ENCODE assay signal across 18 cellular contexts in the genomic region with DNA sequence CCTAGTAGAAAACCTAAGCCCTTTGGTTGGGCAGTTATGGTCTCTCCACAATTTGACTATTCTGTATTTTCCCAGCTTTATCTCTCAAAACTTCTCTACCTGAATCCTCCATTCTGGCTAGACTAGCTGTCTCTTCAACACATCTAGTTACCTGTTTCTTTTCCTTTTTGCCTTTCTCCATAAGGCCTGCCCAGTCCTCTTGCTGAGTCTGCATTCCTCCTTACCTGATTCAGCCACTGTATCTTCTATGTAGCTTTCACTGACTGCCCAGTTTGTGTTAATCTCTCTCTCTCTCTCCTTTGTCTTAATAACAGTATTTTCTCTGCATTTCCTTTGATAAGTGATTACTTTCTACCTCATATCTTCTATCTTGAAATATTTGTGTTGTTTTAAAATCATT. TPM values are rescaled to one million over a fixed set of nuclear protein-coding genes. Genes with fewer than 3 reads are reported as not detected.
DNase-seq lines count a peak whose midpoint lies in the region; ATAC-seq and TF ChIP-seq lines count a peak whose summit lies in the region.
"Had no signal": no experiment of that assay in that cellular context is flagged by ENCODE, and none has a peak within 500 bp of the region (broad histone marks: within the 10 kb centered on the region; RNA-seq: fewer than 3 reads in every experiment).

No MANE protein-coding gene starts in this region.

- peaks cover 33% of the 10 kb centered on the region for H3K36me3 Mint-ChIP-seq in activated CD4-positive, alpha-beta T cell treated with anti-CD3 and anti-CD28 coated beads, Interleukin-2, amount 10 ng/mL, durations not matched to agents 24 days and 14 days (ENCODE audit: low read depth)
- H3K36me3 Mint-ChIP-seq in activated CD8-positive, alpha-beta T cell treated with anti-CD3 and anti-CD28 coated beads for 36 hours (ENCODE audit: low read depth): peaks cover 20% of the 10 kb centered on the region
- H3K36me3 Mint-ChIP-seq in mesothelial cell of epicardium: peaks cover 12% of the 10 kb centered on the region

- no peak for DNase-seq in activated CD4-positive, alpha-beta T cell treated with anti-CD3 and anti-CD28 coated beads, Interleukin-2, amount 10 ng/mL, durations not matched to agents 24 days and 14 days
- DNase-seq in activated CD4-positive, alpha-beta T cell treated with anti-CD3 and anti-CD28 coated beads for 1 hour: no peak
- DNase-seq in DND-41 (no peak), mesothelial cell of epicardium (ENCODE audit: low spot score in 2 of 2, unreplicated experiment in 2 of 2) (no peak), NCI-H524 (lab: John Stamatoyannopoulos, UW) (no peak), DMS79 (lab: John Stamatoyannopoulos, UW) (no peak)
- DNase-seq in activated CD8-positive, alpha-beta T cell treated with anti-CD3 and anti-CD28 coated beads for 36 hours: no peak
- DNase-seq: central memory CD4-positive, alpha-beta T cell; DMS79 treated with DMSO at 0.1 percent for 48 hours; esophagus squamous epithelium; KBM-7; midbrain; NCI-H187; small intestine; stimulated activated CD4-positive, alpha-beta T cell treated with anti-CD3 and anti-CD28 coated beads, Interleukin-4, amount 100 ng/mL, for 24 hours had no signal

- peaks cover 25% of the 10 kb centered on the region for H3K4me1 Mint-ChIP-seq in activated CD4-positive, alpha-beta T cell treated with anti-CD3 and anti-CD28 coated beads, Interleukin-2, amount 10 ng/mL, durations not matched to agents 24 days and 14 days
- H3K4me1 Mint-ChIP-seq in activated CD8-positive, alpha-beta T cell treated with anti-CD3 and anti-CD28 coated beads for 36 hours (ENCODE audit: low read depth): peaks cover 31% of the 10 kb centered on the region
- no peaks in the 10 kb centered on the region for H3K4me1 Mint-ChIP-seq in mesothelial cell of epicardium

- H3K4me1 ChIP-seq in DND-41 (ENCODE audit: insufficient read depth, low read length): peaks cover 37% of the 10 kb centered on the region
- H3K4me1 ChIP-seq: esophagus squamous epithelium had no signal

- no peaks in the 10 kb centered on the region for H3K27me3 ChIP-seq in DND-41 (ENCODE audit: insufficient read depth, low read length, poor library complexity)
- H3K27me3 ChIP-seq: esophagus squamous epithelium had no signal

- no peak overlapping the region for H3K4me3 Mint-ChIP-seq in activated CD4-positive, alpha-beta T cell treated with anti-CD3 and anti-CD28 coated beads, Interleukin-2, amount 10 ng/mL, durations not matched to agents 24 days and 14 days
- no peak overlapping the region for H3K4me3 Mint-ChIP-seq in activated CD8-positive, alpha-beta T cell treated with anti-CD3 and anti-CD28 coated beads for 36 hours
- no peak overlapping the region for H3K4me3 Mint-ChIP-seq in mesothelial cell of epicardium
- H3K4me3 Mint-ChIP-seq: CD14-positive monocyte had no signal

- no peaks in the 10 kb centered on the region for H3K27me3 Mint-ChIP-seq in activated CD4-positive, alpha-beta T cell treated with anti-CD3 and anti-CD28 coated beads, Interleukin-2, amount 10 ng/mL, durations not matched to agents 24 days and 14 days
- no peaks in the 10 kb centered on the region for H3K27me3 Mint-ChIP-seq in activated CD8-positive, alpha-beta T cell treated with anti-CD3 and anti-CD28 coated beads for 36 hours
- H3K27me3 Mint-ChIP-seq in mesothelial cell of epicardium (ENCODE audit: low read depth): no peaks in the 10 kb centered on the region

- H4K20me1 ChIP-seq in DND-41 (ENCODE audit: insufficient read depth, low read length): no peaks in the 10 kb centered on the region

- H3K27ac ChIP-seq in DND-41 (ENCODE audit: low read length): peak overlapping the region; percentile 2; the same call in 1 of the 2 replicates
- H3K27ac ChIP-seq: esophagus squamous epithelium had no signal

- H3K36me3 ChIP-seq in DND-41 (ENCODE audit: insufficient read depth, low read length): peaks cover 35% of the 10 kb centered on the region

- no peaks in the 10 kb centered on the region for H3K9me3 ChIP-seq in DND-41 (ENCODE audit: insufficient read depth, low read length, severe bottlenecking)
- H3K9me3 ChIP-seq: esophagus squamous epithelium had no signal

- H3K4me3 ChIP-seq in DND-41 (ENCODE audit: low read depth in 1 of 2, low read length in 2 of 2): no peak overlapping the region
- H3K4me3 ChIP-seq: esophagus squamous epithelium had no signal

- ATAC-seq in DND-41 (ENCODE audit: insufficient read depth, low read depth): no peak
- ATAC-seq in activated CD8-positive, alpha-beta T cell treated with anti-CD3 and anti-CD28 coated beads for 36 hours: no peak
- no peak for ATAC-seq in HG03025 (IDR thresholded peaks at IDR 0.05; ENCODE audit: low FRiP score, unreplicated experiment)
- ATAC-seq: SK-N-SH treated with all-trans-retinoic acid at 6 μM for 48 hours had no signal

- TF ChIP-seq CTCF in DND-41 (IDR thresholded peaks at IDR 0.05; ENCODE audit: borderline replicate concordance, extremely low read depth, low read length, poor library complexity, severe bottlenecking) (no peak), mesothelial cell of epicardium (IDR thresholded peaks at IDR 0.05; ENCODE audit: unreplicated experiment) (no peak)
- TF ChIP-seq CTCF in activated CD8-positive, alpha-beta T cell treated with anti-CD3 and anti-CD28 coated beads for 36 hours (IDR thresholded peaks at IDR 0.05): no peak

- intact Hi-C loops in activated CD4-positive, alpha-beta T cell treated with anti-CD3 and anti-CD28 coated beads, Interleukin-2, amount 10 ng/mL, durations not matched to agents 24 days and 14 days (cut with micrococcal nuclease): no loop called here
- intact Hi-C loops in activated CD8-positive, alpha-beta T cell treated with anti-CD3 and anti-CD28 coated beads for 36 hours (cut with micrococcal nuclease): no loop called here

- no peak overlapping the region for H3K9ac ChIP-seq in DND-41 (ENCODE audit: low read depth, low read length)

- H3K9me3 Mint-ChIP-seq in activated CD4-positive, alpha-beta T cell treated with anti-CD3 and anti-CD28 coated beads, Interleukin-2, amount 10 ng/mL, durations not matched to agents 24 days and 14 days: no peaks in the 10 kb centered on the region
- H3K9me3 Mint-ChIP-seq in activated CD8-positive, alpha-beta T cell treated with anti-CD3 and anti-CD28 coated beads for 36 hours: no peaks in the 10 kb centered on the region
- H3K9me3 Mint-ChIP-seq in mesothelial cell of epicardium: no peaks in the 10 kb centered on the region

- H3K79me2 ChIP-seq in DND-41 (ENCODE audit: insufficient read depth, low read length): peaks cover 32% of the 10 kb centered on the region

- no peak overlapping the region for H2AFZ ChIP-seq in DND-41 (ENCODE audit: low read depth, low read length)

- peak overlapping the region; percentile 21 for H3K27ac Mint-ChIP-seq in activated CD4-positive, alpha-beta T cell treated with anti-CD3 and anti-CD28 coated beads, Interleukin-2, amount 10 ng/mL, durations not matched to agents 24 days and 14 days
- peak overlapping the region; percentile 74 for H3K27ac Mint-ChIP-seq in activated CD8-positive, alpha-beta T cell treated with anti-CD3 and anti-CD28 coated beads for 36 hours
- peak overlapping the region; percentile 1 for H3K27ac Mint-ChIP-seq in mesothelial cell of epicardium

- CTCF ChIA-PET in activated CD8-positive, alpha-beta T cell treated with anti-CD3 and anti-CD28 coated beads for 36 hours (lab: Charles Lee): interaction anchor here (0.9 to 1.8 kb wide), 3 partner anchors 44 to 107 kb away, joined by 3 to 4 read pairs (median 3); no protein-coding TSS in a partner anchor

- H3K4me2 ChIP-seq in DND-41 (ENCODE audit: insufficient read depth, low read length): no peak overlapping the region

- POLR2A ChIA-PET in activated CD8-positive, alpha-beta T cell treated with anti-CD3 and anti-CD28 coated beads for 36 hours (lab: Charles Lee): no interaction called here

RNA-seq across cellular contexts. Expression of gene EVI2A, which starts 2.1 kb away (rescaled TPM):
- total RNA-seq in activated CD4-positive, alpha-beta T cell treated with anti-CD3 and anti-CD28 coated beads, Interleukin-2, amount 10 ng/mL, durations not matched to agents 24 days and 14 days: 30.4 and 31.5 TPM in 2 replicates
- 10 to 100 TPM; 31.7 to 37.0 TPM for total RNA-seq in activated CD8-positive, alpha-beta T cell treated with anti-CD3 and anti-CD28 coated beads for 36 hours
- total RNA-seq in mesothelial cell of epicardium: not detected in 3 replicates

RNA-seq across cellular contexts. Expression of gene EVI2B, which starts 9.7 kb away (rescaled TPM):
- total RNA-seq in activated CD4-positive, alpha-beta T cell treated with anti-CD3 and anti-CD28 coated beads, Interleukin-2, amount 10 ng/mL, durations not matched to agents 24 days and 14 days: 16.6 and 18.7 TPM in 2 replicates
- 10 to 100 TPM; 15.0 to 16.4 TPM for total RNA-seq in activated CD8-positive, alpha-beta T cell treated with anti-CD3 and anti-CD28 coated beads for 36 hours
- not detected in 3 replicates for total RNA-seq in mesothelial cell of epicardium

RNA-seq across cellular contexts. Expression of gene OMG, which starts 26.5 kb away (rescaled TPM):
- total RNA-seq in activated CD4-positive, alpha-beta T cell treated with anti-CD3 and anti-CD28 coated beads, Interleukin-2, amount 10 ng/mL, durations not matched to agents 24 days and 14 days: 0.09 and 0.35 TPM in 2 replicates
- under 1 TPM; 0.11 to 0.18 TPM for total RNA-seq in activated CD8-positive, alpha-beta T cell treated with anti-CD3 and anti-CD28 coated beads for 36 hours
- total RNA-seq in mesothelial cell of epicardium: not detected in 3 replicates

Comparison
In these comparisons a context has a peak if more than half of its experiments do, and no peak if none do; other contexts are left out.
1. H3K27ac Mint-ChIP-seq: peak in every context shown above with its lines; median percentile 74 in activated CD8-positive, alpha-beta T cell treated with anti-CD3 and anti-CD28 coated beads for 36 hours; 21 in activated CD4-positive, alpha-beta T cell treated with anti-CD3 and anti-CD28 coated beads, Interleukin-2, amount 10 ng/mL, durations not matched to agents 24 days and 14 days; 1 in mesothelial cell of epicardium.
2. RNA of gene EVI2A, which starts 2.1 kb away (total RNA-seq): 31.7 to 37.0 TPM in activated CD8-positive, alpha-beta T cell treated with anti-CD3 and anti-CD28 coated beads for 36 hours and 30.4 to 31.5 TPM in activated CD4-positive, alpha-beta T cell treated with anti-CD3 and anti-CD28 coated beads, Interleukin-2, amount 10 ng/mL, durations not matched to agents 24 days and 14 days; not detected in mesothelial cell of epicardium; every median in the first group is over 10 times any median in the second.
3. RNA of gene EVI2B, which starts 9.7 kb away (total RNA-seq): 16.6 to 18.7 TPM in activated CD4-positive, alpha-beta T cell treated with anti-CD3 and anti-CD28 coated beads, Interleukin-2, amount 10 ng/mL, durations not matched to agents 24 days and 14 days and 15.0 to 16.4 TPM in activated CD8-positive, alpha-beta T cell treated with anti-CD3 and anti-CD28 coated beads for 36 hours; not detected in mesothelial cell of epicardium; every median in the first group is over 10 times any median in the second.